17 cellular contexts compared by ENCODE assay signal in the genomic region with DNA sequence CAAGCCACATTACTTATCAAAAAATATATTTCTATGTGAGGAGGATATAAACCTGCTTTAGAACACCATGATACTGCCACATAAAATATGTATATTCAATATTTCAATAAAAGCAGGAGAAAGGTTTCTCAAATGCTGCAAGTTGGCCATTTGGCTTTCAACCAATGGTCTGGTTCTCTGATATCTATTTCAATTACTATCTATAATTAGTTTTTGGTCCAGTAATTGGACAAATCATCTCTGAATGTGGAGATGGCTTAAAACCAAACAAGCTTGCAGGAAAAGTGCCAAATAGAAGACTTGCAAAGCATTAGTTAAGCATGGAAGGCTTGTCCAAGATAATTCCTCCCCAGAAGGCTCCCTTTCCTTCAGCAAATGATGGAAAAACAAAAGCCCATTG.
DNase-seq lines count a peak whose midpoint lies in the region; ATAC-seq and TF ChIP-seq lines count a peak whose summit lies in the region.
"Had no signal": no experiment of that assay in that cellular context is flagged by ENCODE, and none has a peak within 500 bp of the region (broad histone marks: within the 10 kb centered on the region; RNA-seq: fewer than 3 reads in every experiment).

No MANE protein-coding gene starts in this region.

- peak; percentile 43 for DNase-seq in G401 (ENCODE audit: low spot score)
- peak; percentile 73 for DNase-seq in NCI-H446 treated with DMSO at 0.1 percent for 48 hours (lab: John Stamatoyannopoulos, UW)
- peak; percentile 17 for DNase-seq in cerebellum (ENCODE audit: low spot score)
- no peak for DNase-seq in transverse colon
- DNase-seq in KG1 (lab: John Stamatoyannopoulos, UW) = no peak
- DNase-seq: AML-193; CD4-positive, CD25-positive, alpha-beta regulatory T cell; CD8-positive, alpha-beta memory T cell; COR-L47; DMS 273 treated with DMSO at 0.1 percent for 48 hours; DMS53; DND-41; EL; H9 had no signal

- H3K27me3 ChIP-seq in transverse colon = no peaks in the 10 kb centered on the region
- H3K27me3 ChIP-seq: BLaER1 treated with 17β-estradiol and CSF1 and Interleukin-3, amounts not matched to agents 10 nM and 100 nM had no signal

- no peaks in the 10 kb centered on the region for H3K36me3 ChIP-seq in transverse colon

- H3K4me3 ChIP-seq in transverse colon = no peak overlapping the region
- H3K4me3 ChIP-seq: A549; BLaER1 treated with 17β-estradiol and CSF1 and Interleukin-3, amounts not matched to agents 10 nM and 100 nM had no signal

- TF ChIP-seq POLR2A in transverse colon (IDR thresholded peaks at IDR 0.05) = no peak

- no peaks in the 10 kb centered on the region for H3K9me3 ChIP-seq in transverse colon
- H3K9me3 ChIP-seq: A549; BLaER1 treated with 17β-estradiol and CSF1 and Interleukin-3, amounts not matched to agents 10 nM and 100 nM had no signal

- no peak overlapping the region for H3K27ac ChIP-seq in transverse colon
- H3K27ac ChIP-seq: A549; BLaER1 treated with 17β-estradiol and CSF1 and Interleukin-3, amounts not matched to agents 10 nM and 100 nM had no signal

- TF ChIP-seq EP300 in transverse colon (IDR thresholded peaks at IDR 0.05; ENCODE audit: low read depth) = no peak

- H3K4me1 ChIP-seq in transverse colon = peaks cover 0 to 11% (median 0%) of the 10 kb centered on the region in 4 donors
- H3K4me1 ChIP-seq: A549 had no signal

- in situ Hi-C loops in G401 (cut with HindIII; ENCODE audit: low sequenced_read_pairs) (loop anchor here (5.0 kb wide), 1 partner anchor 37 kb away; no protein-coding TSS in a partner anchor), transverse colon (cut with MboI; ENCODE audit: low pct_ligation_motif_present in 1 of 4, low pct_unique_long_range_greater_than_20kb in 1 of 4, low sequenced_read_pairs in 3 of 4) (no loop called here)

- intact Hi-C loops in transverse colon (cut with DNase I; ENCODE audit: low total_unique reads) = no loop called here

- no peak for ATAC-seq in HG02981 (IDR thresholded peaks at IDR 0.05; ENCODE audit: unreplicated experiment)
- ATAC-seq: A549 had no signal

- no peak for TF ChIP-seq CTCF in transverse colon (IDR thresholded peaks at IDR 0.05)

Comparison
In these comparisons a context has a peak if more than half of its experiments do, and no peak if none do; other contexts are left out.
1. DNase-seq: peak in G401 (single experiment), NCI-H446 treated with DMSO at 0.1 percent for 48 hours (single experiment) and cerebellum (single experiment); none in transverse colon (single experiment) and KG1 (single experiment).